In genomic region chr5:116573617-116574431, GRCh38 we compare ENCODE assay signal across 8 cellular contexts. TPM values are rescaled to one million over a fixed set of nuclear protein-coding genes. Genes with fewer than 3 reads are reported as not detected.
DNase-seq lines count a peak whose midpoint lies in the region; ATAC-seq and TF ChIP-seq lines count a peak whose summit lies in the region.

No MANE protein-coding gene starts in this region.

- peaks cover 69% of the 10 kb centered on the region for H3K27me3 Mint-ChIP-seq in activated T-helper 2 cell treated with anti-CD3 and anti-CD28 coated beads, Interferon-gamma antibody, Interleukin-2, Interleukin-4, amounts not matched to agents 10 μg/mL and 5 μg/mL and 100 μg/mL, durations not matched to agents 14 hours and 24 hours and 36 hours (ENCODE audit: low read depth)

- H3K36me3 ChIP-seq in H7 (replicated peaks; ENCODE audit: control insufficient read depth, insufficient read depth, low read length), result peaks cover 8% of the 10 kb centered on the region; the same call in 1 of the 2 replicates
- H3K36me3 ChIP-seq in prostate gland, result no peaks in the 10 kb centered on the region

- no peaks in the 10 kb centered on the region for H3K9me3 Mint-ChIP-seq in activated T-helper 2 cell treated with anti-CD3 and anti-CD28 coated beads, Interferon-gamma antibody, Interleukin-2, Interleukin-4, amounts not matched to agents 10 μg/mL and 5 μg/mL and 100 μg/mL, durations not matched to agents 14 hours and 24 hours and 36 hours

- H3K4me3 Mint-ChIP-seq in activated T-helper 2 cell treated with anti-CD3 and anti-CD28 coated beads, Interferon-gamma antibody, Interleukin-2, Interleukin-4, amounts not matched to agents 10 μg/mL and 5 μg/mL and 100 μg/mL, durations not matched to agents 14 hours and 24 hours and 36 hours (ENCODE audit: low read depth), result peak overlapping the region; percentile 69

- intact Hi-C loops in activated T-helper 2 cell treated with anti-CD3 and anti-CD28 coated beads, Interferon-gamma antibody, Interleukin-2, Interleukin-4, amounts not matched to agents 10 μg/mL and 5 μg/mL and 100 μg/mL, durations not matched to agents 14 hours and 24 hours and 36 hours (cut with micrococcal nuclease), result loop anchor here (2.0 to 10.0 kb wide), 4 partner anchors 433 to 1399 kb away; partner anchors contain the start of gene LVRN
- intact Hi-C loops in left cardiac atrium (cut with DNase I), result loop anchor here in 1 of 2 donors (10.0 kb wide), 1 partner anchor 371 kb away; no protein-coding TSS in a partner anchor
- intact Hi-C loops in prostate gland (cut with DNase I), result loop anchor here (5.0 to 10.0 kb wide), 3 partner anchors 51 to 439 kb away; no protein-coding TSS in a partner anchor

- under 1% methylated on average over 50 of the region's 70 CpGs for WGBS in prostate gland

- TF ChIP-seq POLR2A in prostate gland (IDR thresholded peaks at IDR 0.05), result no peak

- peak overlapping the region; percentile 99 for H3K4me3 ChIP-seq in H7 (ENCODE audit: insufficient read depth, low read depth, low read length)
- H3K4me3 ChIP-seq in prostate gland, result peak overlapping the region; percentile 39 to 51

- no peak overlapping the region for H3K27ac Mint-ChIP-seq in activated T-helper 2 cell treated with anti-CD3 and anti-CD28 coated beads, Interferon-gamma antibody, Interleukin-2, Interleukin-4, amounts not matched to agents 10 μg/mL and 5 μg/mL and 100 μg/mL, durations not matched to agents 14 hours and 24 hours and 36 hours

- H3K27me3 ChIP-seq in H7 (ENCODE audit: control insufficient read depth, insufficient read depth, low read length) (no peaks in the 10 kb centered on the region), prostate gland (replicated peaks; ENCODE audit: insufficient read depth) (no peaks in the 10 kb centered on the region)

- ATAC-seq in left cardiac atrium (peak in 1 of 2 donors; percentile 10), HG02840 (IDR thresholded peaks at IDR 0.05; ENCODE audit: low FRiP score, unreplicated experiment) (no peak), GM21390 (IDR thresholded peaks at IDR 0.05; ENCODE audit: unreplicated experiment) (no peak)

- H3K4me1 ChIP-seq in prostate gland (replicated peaks), result no peaks in the 10 kb centered on the region

- peaks cover 20% of the 10 kb centered on the region for H3K4me1 Mint-ChIP-seq in activated T-helper 2 cell treated with anti-CD3 and anti-CD28 coated beads, Interferon-gamma antibody, Interleukin-2, Interleukin-4, amounts not matched to agents 10 μg/mL and 5 μg/mL and 100 μg/mL, durations not matched to agents 14 hours and 24 hours and 36 hours (ENCODE audit: low read depth)

- no peaks in the 10 kb centered on the region for H3K36me3 Mint-ChIP-seq in activated T-helper 2 cell treated with anti-CD3 and anti-CD28 coated beads, Interferon-gamma antibody, Interleukin-2, Interleukin-4, amounts not matched to agents 10 μg/mL and 5 μg/mL and 100 μg/mL, durations not matched to agents 14 hours and 24 hours and 36 hours (ENCODE audit: low read depth)

- H3K27ac ChIP-seq in prostate gland, result peak overlapping the region; percentile 29 to 44

- H3K9me3 ChIP-seq in prostate gland, result no peaks in the 10 kb centered on the region

- TF ChIP-seq CTCF in prostate gland (IDR thresholded peaks at IDR 0.05), result no peak

- DNase-seq in AG20443 (ENCODE audit: low spot score) (peak; percentile 28), H7 (peak; percentile 70), left cardiac atrium (peak; percentile 35), prostate gland (ENCODE audit: low spot score) (peak; percentile 7)
- no peak for DNase-seq in activated T-helper 2 cell treated with anti-CD3 and anti-CD28 coated beads, Interferon-gamma antibody, Interleukin-2, Interleukin-4, amounts not matched to agents 10 μg/mL and 5 μg/mL and 100 μg/mL, durations not matched to agents 14 hours and 24 hours and 36 hours (ENCODE audit: low spot score)
- no peak for DNase-seq in activated CD4-positive, CD25-positive, alpha-beta regulatory T cell (lab: John Stamatoyannopoulos, UW)

RNA-seq across cellular contexts. Expression of gene SEMA6A, which starts 0.8 kb away (rescaled TPM):
- 207 and 294 TPM in 2 replicates for total RNA-seq in H7 (2014; rRNA removed; shearing (Covaris generic))
- 0.67 TPM in 1 of 2 replicates, not detected in the other for total RNA-seq in activated T-helper 2 cell treated with anti-CD3 and anti-CD28 coated beads, Interferon-gamma antibody, Interleukin-2, Interleukin-4, amounts not matched to agents 10 μg/mL and 5 μg/mL and 100 μg/mL, durations not matched to agents 14 hours and 24 hours and 36 hours
- 1 to 10 TPM; 3.8 to 5.7 TPM for total RNA-seq in left cardiac atrium
- 10 to 100 TPM; 12.8 to 57.1 TPM for total RNA-seq in prostate gland

Comparison
In these comparisons a context has a peak if more than half of its experiments do, and no peak if none do; other contexts are left out.
1. DNase-seq: peak in AG20443 (single experiment), H7 (single experiment), left cardiac atrium (single experiment) and prostate gland (single experiment); none in activated T-helper 2 cell treated with anti-CD3 and anti-CD28 coated beads, Interferon-gamma antibody, Interleukin-2, Interleukin-4, amounts not matched to agents 10 μg/mL and 5 μg/mL and 100 μg/mL, durations not matched to agents 14 hours and 24 hours and 36 hours (single experiment) and activated CD4-positive, CD25-positive, alpha-beta regulatory T cell (0 of 4).